15 cellular contexts compared by ENCODE assay signal in the genomic region with DNA sequence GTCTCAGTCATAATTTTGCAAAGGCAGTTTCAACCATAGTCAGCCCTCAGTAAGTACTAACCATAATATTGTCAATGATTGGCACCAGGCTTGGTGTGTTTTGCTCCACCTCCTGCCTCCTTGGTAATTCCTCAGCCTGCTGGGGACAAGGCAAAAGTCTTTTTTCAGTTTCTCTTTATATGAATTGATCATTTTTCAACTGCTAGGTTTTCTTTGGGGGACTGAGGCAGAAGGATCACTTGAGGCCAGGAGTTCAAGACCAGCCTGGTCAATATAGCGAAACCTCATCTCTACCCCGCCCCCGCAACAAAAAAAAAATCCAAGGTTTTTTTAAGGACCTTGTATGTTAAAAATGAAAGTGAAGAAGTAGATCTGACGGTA.
DNase-seq lines count a peak whose midpoint lies in the region; ATAC-seq and TF ChIP-seq lines count a peak whose summit lies in the region.
"Had no signal": no experiment of that assay in that cellular context is flagged by ENCODE, and none has a peak within 500 bp of the region (broad histone marks: within the 10 kb centered on the region; RNA-seq: fewer than 3 reads in every experiment).

No MANE protein-coding gene starts in this region.

- ATAC-seq in natural killer cell treated with Interleukin-12 subunit alpha and Interleukin-12 subunit beta and Interleukin-15 and Interleukin-18, amount 100 ng/mL, for 72 hours: no peak
- ATAC-seq in GM21381 (IDR thresholded peaks at IDR 0.05; ENCODE audit: unreplicated experiment) (no peak), GM19455 (IDR thresholded peaks at IDR 0.05; ENCODE audit: unreplicated experiment) (no peak)

- peaks cover 40% of the 10 kb centered on the region for H3K36me3 Mint-ChIP-seq in T-helper 1 cell treated with Interleukin-12 subunit alpha and Interleukin-12 subunit beta and Interleukin-4 antibody, amounts not matched to agents 30 μg/mL and 1 μg/mL, for 36 hours (ENCODE audit: low read depth)
- peaks cover 76% of the 10 kb centered on the region for H3K36me3 Mint-ChIP-seq in activated naive CD8-positive, alpha-beta T cell treated with anti-CD3 and anti-CD28 coated beads for 36 hours
- peaks cover 21% of the 10 kb centered on the region for H3K36me3 Mint-ChIP-seq in natural killer cell treated with Interleukin-12 subunit alpha and Interleukin-12 subunit beta and Interleukin-15 and Interleukin-18, amount 100 ng/mL, for 72 hours

- peak overlapping the region; percentile 86 for H3K27ac Mint-ChIP-seq in T-helper 1 cell treated with Interleukin-12 subunit alpha and Interleukin-12 subunit beta and Interleukin-4 antibody, amounts not matched to agents 30 μg/mL and 1 μg/mL, for 36 hours
- H3K27ac Mint-ChIP-seq in activated naive CD8-positive, alpha-beta T cell treated with anti-CD3 and anti-CD28 coated beads for 36 hours: peak overlapping the region; percentile 100
- H3K27ac Mint-ChIP-seq in natural killer cell treated with Interleukin-12 subunit alpha and Interleukin-12 subunit beta and Interleukin-15 and Interleukin-18, amount 100 ng/mL, for 72 hours: peak overlapping the region; percentile 64 to 81
- H3K27ac Mint-ChIP-seq: nephron progenitor cell had no signal

- H3K4me3 Mint-ChIP-seq in T-helper 1 cell treated with Interleukin-12 subunit alpha and Interleukin-12 subunit beta and Interleukin-4 antibody, amounts not matched to agents 30 μg/mL and 1 μg/mL, for 36 hours: peak overlapping the region; percentile 65
- peak overlapping the region; percentile 100 for H3K4me3 Mint-ChIP-seq in activated naive CD8-positive, alpha-beta T cell treated with anti-CD3 and anti-CD28 coated beads for 36 hours
- peak overlapping the region; percentile 75 for H3K4me3 Mint-ChIP-seq in natural killer cell treated with Interleukin-12 subunit alpha and Interleukin-12 subunit beta and Interleukin-15 and Interleukin-18, amount 100 ng/mL, for 72 hours
- H3K4me3 Mint-ChIP-seq: nephron progenitor cell had no signal

- H3K4me1 Mint-ChIP-seq in T-helper 1 cell treated with Interleukin-12 subunit alpha and Interleukin-12 subunit beta and Interleukin-4 antibody, amounts not matched to agents 30 μg/mL and 1 μg/mL, for 36 hours (ENCODE audit: low read depth): peaks cover 52% of the 10 kb centered on the region
- peaks cover 73% of the 10 kb centered on the region for H3K4me1 Mint-ChIP-seq in activated naive CD8-positive, alpha-beta T cell treated with anti-CD3 and anti-CD28 coated beads for 36 hours
- peaks cover 61 to 63% of the 10 kb centered on the region in 2 donors for H3K4me1 Mint-ChIP-seq in natural killer cell treated with Interleukin-12 subunit alpha and Interleukin-12 subunit beta and Interleukin-15 and Interleukin-18, amount 100 ng/mL, for 72 hours (ENCODE audit: low read depth in 2 of 2)

- no peaks in the 10 kb centered on the region for H3K9me3 Mint-ChIP-seq in T-helper 1 cell treated with Interleukin-12 subunit alpha and Interleukin-12 subunit beta and Interleukin-4 antibody, amounts not matched to agents 30 μg/mL and 1 μg/mL, for 36 hours
- peaks cover 3% of the 10 kb centered on the region for H3K9me3 Mint-ChIP-seq in activated naive CD8-positive, alpha-beta T cell treated with anti-CD3 and anti-CD28 coated beads for 36 hours
- H3K9me3 Mint-ChIP-seq in natural killer cell treated with Interleukin-12 subunit alpha and Interleukin-12 subunit beta and Interleukin-15 and Interleukin-18, amount 100 ng/mL, for 72 hours: no peaks in the 10 kb centered on the region

- no peaks in the 10 kb centered on the region for H4K20me1 ChIP-seq in Loucy (ENCODE audit: insufficient read depth, low read length, poor library complexity, severe bottlenecking)

- DNase-seq in T-helper 1 cell (no peak), ecto neural progenitor cell (ENCODE audit: low spot score) (no peak)
- DNase-seq in activated naive CD8-positive, alpha-beta T cell treated with anti-CD3 and anti-CD28 coated beads for 36 hours: no peak
- DNase-seq in natural killer cell treated with Interleukin-12 subunit alpha and Interleukin-12 subunit beta and Interleukin-15 and Interleukin-18, amount 100 ng/mL, for 72 hours (ENCODE audit: low spot score): no peak
- DNase-seq: 8988T, Caco-2, H7, IMR-90, NCI-H1105, nephron progenitor cell, trophoblast cell had no signal

- peak overlapping the region; percentile 82 for H3K4me2 ChIP-seq in Loucy (ENCODE audit: low read depth, low read length, poor library complexity, severe bottlenecking)

- peaks cover 52% of the 10 kb centered on the region for H3K4me1 ChIP-seq in Loucy (ENCODE audit: insufficient read depth, low read length, poor library complexity, severe bottlenecking)

- H3K4me3 ChIP-seq in Loucy (ENCODE audit: low read length, poor library complexity, severe bottlenecking): peak overlapping the region; percentile 58

- no peak for TF ChIP-seq CTCF in Loucy (conservative IDR thresholded peaks at IDR 0.05; ENCODE audit: low read length)

- peak overlapping the region; percentile 69 for H3K9ac ChIP-seq in Loucy (ENCODE audit: low read depth, low read length, poor library complexity, severe bottlenecking)

- no peak overlapping the region for H2AFZ ChIP-seq in Loucy (ENCODE audit: low read length)

- H3K9me3 ChIP-seq in Loucy (ENCODE audit: insufficient read depth, low read depth, low read length): no peaks in the 10 kb centered on the region; the same call in 1 of the 2 replicates

- no peaks in the 10 kb centered on the region for H3K27me3 ChIP-seq in Loucy (ENCODE audit: insufficient read depth, low read length, poor library complexity, severe bottlenecking)

- peaks cover 19% of the 10 kb centered on the region; the same call in 1 of the 2 replicates for H3K79me2 ChIP-seq in Loucy (ENCODE audit: insufficient read depth, low read length)

- H3K36me3 ChIP-seq in Loucy (ENCODE audit: insufficient read depth, low read length): 0 out of 2 replicates have a peak, but pooled peaks cover 3% of the 10 kb centered on the region

- H3K27me3 Mint-ChIP-seq in T-helper 1 cell treated with Interleukin-12 subunit alpha and Interleukin-12 subunit beta and Interleukin-4 antibody, amounts not matched to agents 30 μg/mL and 1 μg/mL, for 36 hours (ENCODE audit: low read depth): no peaks in the 10 kb centered on the region
- no peaks in the 10 kb centered on the region for H3K27me3 Mint-ChIP-seq in activated naive CD8-positive, alpha-beta T cell treated with anti-CD3 and anti-CD28 coated beads for 36 hours
- no peaks in the 10 kb centered on the region for H3K27me3 Mint-ChIP-seq in natural killer cell treated with Interleukin-12 subunit alpha and Interleukin-12 subunit beta and Interleukin-15 and Interleukin-18, amount 100 ng/mL, for 72 hours

- H3K9me2 ChIP-seq in Loucy (replicated peaks; ENCODE audit: low read depth, low read length): no peaks in the 10 kb centered on the region

- H3F3A ChIP-seq in Loucy (ENCODE audit: low read depth): peaks cover 23% of the 10 kb centered on the region
